10 cellular contexts compared by ENCODE assay signal in the genomic region with DNA sequence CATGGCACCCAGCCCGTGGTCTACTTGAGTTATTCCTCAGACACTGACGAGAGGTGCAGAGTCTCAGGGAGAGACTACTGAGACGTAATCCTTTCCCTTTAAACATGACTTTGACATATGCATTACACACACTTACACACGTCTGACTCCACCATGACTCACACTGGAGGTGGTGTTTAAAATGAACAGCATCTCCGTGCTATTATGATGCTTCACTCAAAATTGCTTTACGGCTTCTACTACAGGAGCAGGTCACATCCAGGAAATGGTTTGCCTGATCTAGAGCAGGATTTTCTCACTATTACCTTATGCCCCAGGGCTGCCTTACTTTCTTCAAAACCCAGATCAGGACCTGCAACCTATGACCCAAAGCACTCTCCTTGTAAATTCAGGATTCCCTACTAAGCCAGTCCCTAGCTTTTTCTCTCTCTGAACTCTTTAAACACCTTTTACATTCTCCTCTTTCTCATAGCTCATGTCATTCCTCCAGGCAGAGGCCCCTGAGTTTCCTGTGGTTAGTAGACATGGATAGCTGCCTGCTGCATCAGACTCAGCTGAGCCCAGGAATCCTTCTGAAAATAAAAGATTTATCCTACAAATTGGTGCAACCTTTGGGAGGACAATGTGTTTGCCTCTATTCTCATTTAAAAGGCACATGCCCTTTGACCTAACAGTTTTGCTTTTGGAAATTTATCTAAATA. TPM values are rescaled to one million over a fixed set of nuclear protein-coding genes. Genes with fewer than 3 reads are reported as not detected.
DNase-seq lines count a peak whose midpoint lies in the region; ATAC-seq, FAIRE-seq and TF ChIP-seq lines count a peak whose summit lies in the region.
"Had no signal": no experiment of that assay in that cellular context is flagged by ENCODE, and none has a peak within 500 bp of the region (broad histone marks: within the 10 kb centered on the region; RNA-seq: fewer than 3 reads in every experiment).

No MANE protein-coding gene starts in this region.

- CTCF ChIA-PET in HepG2 (lab: Yijun Ruan, JAX; ENCODE audit: low intra/inter-chr PET ratio, low total read pairs), result no interaction called here

- H3K9me3 ChIP-seq in esophagus (ENCODE audit: control insufficient read depth in 2 of 2, insufficient read depth in 1 of 2, low read depth in 1 of 2, low read length in 1 of 2) (no peaks in the 10 kb centered on the region), skeletal muscle tissue (ENCODE audit: control insufficient read depth in 3 of 3, low read length in 3 of 3) (no peaks in the 10 kb centered on the region), HepG2 (ENCODE audit: low read length) (no peaks in the 10 kb centered on the region)

- no peak for TF ChIP-seq EP300 in HepG2 (IDR thresholded peaks at IDR 0.05; ENCODE audit: low read depth in 2 of 2, low read length in 2 of 2)
- no peak for TF ChIP-seq EP300 in HepG2 (CRISPR knock-in tag; IDR thresholded peaks at IDR 0.05; ENCODE audit: borderline replicate concordance)

- in situ Hi-C loops in HepG2 (cut with HindIII; ENCODE audit: extremely low pct_ligation_motif_present, low pct_unique_long_range_greater_than_20kb), result no loop called here

- no peaks in the 10 kb centered on the region for H4K20me1 ChIP-seq in HepG2 (ENCODE audit: insufficient read depth, low read length)

- intact Hi-C loops in HepG2 (cut with micrococcal nuclease; ENCODE audit: unreplicated experiment), result no loop called here

- no peak for DNase-seq in activated CD4-positive, CD25-positive, alpha-beta regulatory T cell (lab: John Stamatoyannopoulos, UW)
- DNase-seq in RPMI7951 (ENCODE audit: low read depth) (peak; percentile 87), SKM-1 treated with dmso at 0.1 percent for 144 hours (lab: John Stamatoyannopoulos, UW; ENCODE audit: unreplicated experiment) (no peak), HepG2 (ENCODE audit: low spot score) (no peak), NCI-H1436 (lab: John Stamatoyannopoulos, UW) (no peak)
- DNase-seq: 8988T had no signal

- H3K79me2 ChIP-seq in HepG2 (ENCODE audit: insufficient read depth, low read length), result no peaks in the 10 kb centered on the region

- peaks cover 2 to 11% of the 10 kb centered on the region in 2 donors for H3K4me1 ChIP-seq in esophagus (ENCODE audit: control insufficient read depth in 2 of 2, insufficient read depth in 2 of 2, low read length in 1 of 2)
- H3K4me1 ChIP-seq in skeletal muscle tissue (ENCODE audit: control insufficient read depth in 3 of 3, insufficient read depth in 3 of 3, low read length in 3 of 3), result peaks cover 62 to 73% (median 63%) of the 10 kb centered on the region in 3 donors
- peaks cover 40% of the 10 kb centered on the region for H3K4me1 ChIP-seq in HepG2 (ENCODE audit: insufficient read depth, low read length)

- POLR2A ChIA-PET in HepG2 (lab: Yijun Ruan, JAX), result no interaction called here

- no peak for TF ChIP-seq RAD21 in HepG2 (CRISPR knock-in tag; IDR thresholded peaks at IDR 0.05)

- H3K9ac ChIP-seq in skeletal muscle tissue (ENCODE audit: low read depth in 1 of 3, low read length in 3 of 3), result no peak overlapping the region
- no peak overlapping the region for H3K9ac ChIP-seq in HepG2 (ENCODE audit: insufficient read depth, low read depth, low read length)

- no peak overlapping the region for H2AFZ ChIP-seq in HepG2 (ENCODE audit: low read length)

- TF ChIP-seq POLR2A in HepG2 (IDR thresholded peaks at IDR 0.05; ENCODE audit: insufficient read depth in 1 of 2, low read depth in 2 of 2, low read length in 2 of 2), result no peak

- TF ChIP-seq CTCF in HepG2 (CRISPR knock-in tag; IDR thresholded peaks at IDR 0.05), result no peak

- peak overlapping the region; percentile 66 to 83 for H3K27ac ChIP-seq in esophagus (ENCODE audit: low read depth in 2 of 2, low read length in 1 of 2)
- peak overlapping the region; percentile 87 for H3K27ac ChIP-seq in skeletal muscle tissue (ENCODE audit: low read depth, low read length)
- no peak overlapping the region for H3K27ac ChIP-seq in HepG2 (ENCODE audit: extremely low read length, insufficient read depth, low read length)

- H3K27me3 ChIP-seq in esophagus (ENCODE audit: control insufficient read depth in 1 of 2, insufficient read depth in 2 of 2, low read length in 2 of 2) (no peaks in the 10 kb centered on the region), skeletal muscle tissue (ENCODE audit: control insufficient read depth in 3 of 3, insufficient read depth in 3 of 3, low read length in 3 of 3) (no peaks in the 10 kb centered on the region), HepG2 (ENCODE audit: control insufficient read depth in 1 of 2, insufficient read depth in 2 of 2, low read length in 2 of 2) (no peaks in the 10 kb centered on the region; a peak in 1 of 5 replicates)

- no peak overlapping the region for H3K4me2 ChIP-seq in HepG2 (ENCODE audit: low read depth, low read length)

- BruUV-seq in HepG2 (replicated peaks; lab: Mats Ljungman, UMichigan), result no TSS peak

- 51 to 61% methylated on average over 6 of the region's 6 CpGs for WGBS in esophagus, 2 donors
- 5% methylated on average over 6 of the region's 6 CpGs for WGBS in HepG2 (ENCODE audit: low lambda C conversion rate)

- H3K36me3 ChIP-seq in esophagus (ENCODE audit: control insufficient read depth in 2 of 2, insufficient read depth in 2 of 2, low read length in 1 of 2), result no peaks in the 10 kb centered on the region
- no peaks in the 10 kb centered on the region for H3K36me3 ChIP-seq in skeletal muscle tissue (ENCODE audit: control insufficient read depth in 3 of 3, insufficient read depth in 3 of 3, low read length in 3 of 3)
- H3K36me3 ChIP-seq in HepG2 (replicated peaks in 1 of 2; ENCODE audit: control insufficient read depth in 1 of 2, insufficient read depth in 2 of 2, low read length in 2 of 2), result no peaks in the 10 kb centered on the region

- no peak overlapping the region for H3K4me3 ChIP-seq in esophagus (ENCODE audit: low read depth in 1 of 2, low read length in 2 of 2)
- peak overlapping the region in 1 of 3 donors; percentile 9 for H3K4me3 ChIP-seq in skeletal muscle tissue (ENCODE audit: low read length in 3 of 3)
- no peak overlapping the region for H3K4me3 ChIP-seq in HepG2 (replicated peaks in 1 of 3; ENCODE audit: insufficient read depth in 1 of 3, low read depth in 2 of 3, low read length in 3 of 3)

- FAIRE-seq in HepG2 (lab: Jason Lieb, UNC), result no peak
- FAIRE-seq: GM12892 had no signal

- ATAC-seq in activated CD4-positive, CD25-positive, alpha-beta regulatory T cell treated with anti-CD3 and anti-CD28 coated beads, Interleukin-2, amount 50 U/mL, for 24 hours, result peak; percentile 59 to 68
- no peak for ATAC-seq in HepG2

TF ChIP-seq in HepG2, 621 proteins besides CTCF, POLR2A, EP300 and RAD21:
- TF ChIP-seq ZNF749 (CRISPR knock-in tag; IDR thresholded peaks at IDR 0.05; ENCODE audit: borderline replicate concordance), result no peak
- TF ChIP-seq, protein P1, sequence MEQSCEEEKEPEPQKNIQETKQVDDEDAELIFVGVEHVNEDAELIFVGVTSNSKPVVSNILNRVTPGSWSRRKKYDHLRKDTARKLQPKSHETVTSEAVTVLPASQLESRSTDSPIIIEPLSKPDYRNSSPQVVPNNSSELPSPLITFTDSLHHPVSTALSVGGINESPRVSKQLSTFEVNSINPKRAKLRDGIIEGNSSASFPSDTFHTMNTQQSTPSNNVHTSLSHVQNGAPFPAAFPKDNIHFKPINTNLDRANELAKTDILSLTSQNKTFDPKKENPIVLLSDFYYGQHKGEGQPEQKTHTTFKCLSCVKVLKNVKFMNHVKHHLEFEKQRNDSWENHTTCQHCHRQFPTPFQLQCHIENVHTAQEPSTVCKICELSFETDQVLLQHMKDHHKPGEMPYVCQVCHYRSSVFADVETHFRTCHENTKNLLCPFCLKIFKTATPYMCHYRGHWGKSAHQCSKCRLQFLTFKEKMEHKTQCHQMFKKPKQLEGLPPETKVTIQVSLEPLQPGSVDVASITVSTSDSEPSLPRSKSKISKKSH (CRISPR knock-in tag; IDR thresholded peaks at IDR 0.05; ENCODE audit: borderline replicate concordance), result no peak
- no peak for TF ChIP-seq MIER3 (CRISPR knock-in tag; IDR thresholded peaks at IDR 0.05; ENCODE audit: borderline replicate concordance)

RNA-seq across cellular contexts. Expression of gene TMCC3, which starts 31.2 kb away (rescaled TPM):
- total RNA-seq in RPMI7951 (2014; rRNA removed; shearing (Covaris generic)), result 2.1 and 2.4 TPM in 2 replicates
- 1 to 10 TPM; 2.5 to 3.0 TPM for polyA plus RNA-seq in esophagus
- total RNA-seq in skeletal muscle tissue, result 16.7 TPM
- not detected in 2 replicates for total RNA-seq in HepG2 (2016; rRNA removed; fragmentation: Illumina TruSeq; extraction: Trizol)
- total RNA-seq in HepG2 (2016; cell fraction: cytosol; rRNA removed; fragmentation: Illumina TruSeq; extraction: Trizol; ENCODE audit: low read depth), result not detected in 2 replicates
- total RNA-seq in HepG2 (2016; cell fraction: insoluble cytoplasmic fraction; rRNA removed; fragmentation: Illumina TruSeq; extraction: Trizol), result not detected in 2 replicates
- not detected in 2 replicates for total RNA-seq in HepG2 (2016; cell fraction: membrane; rRNA removed; fragmentation: Illumina TruSeq; extraction: Trizol)
- not detected in 2 replicates for total RNA-seq in HepG2 (2016; cell fraction: nucleus; rRNA removed; fragmentation: Illumina TruSeq; extraction: Trizol)
- not detected in 2 replicates for polyA plus RNA-seq in HepG2 (2011; rRNA removed)
- polyA plus RNA-seq in HepG2 (2011; cell fraction: cytosol; rRNA removed), result 0.01 TPM in 1 of 2 replicates, not detected in the other
- polyA plus RNA-seq in HepG2 (2011; cell fraction: nucleus; rRNA removed), result not detected in 2 replicates
- polyA plus RNA-seq in HepG2 (2012), result not detected in 2 replicates
- polyA plus RNA-seq in HepG2 (2016; cell fraction: cytosol; fragmentation: Illumina TruSeq; extraction: Trizol; ENCODE audit: low read depth), result not detected in 2 replicates
- not detected in 2 replicates for polyA plus RNA-seq in HepG2 (2016; cell fraction: insoluble cytoplasmic fraction; fragmentation: Illumina TruSeq; extraction: Trizol; ENCODE audit: low read depth)
- polyA plus RNA-seq in HepG2 (2016; cell fraction: membrane; fragmentation: Illumina TruSeq; extraction: Trizol; ENCODE audit: low read depth), result not detected in 2 replicates
- not detected in 2 replicates for polyA plus RNA-seq in HepG2 (2016; cell fraction: nucleus; fragmentation: Illumina TruSeq; extraction: Trizol; ENCODE audit: insufficient read depth, low read depth)
- 0.23 TPM in 1 of 2 replicates, not detected in the other for polyA minus RNA-seq in HepG2 (2011; rRNA and poly(A)+ RNA removed; ENCODE audit: low replicate concordance)
- not detected in 2 replicates for polyA minus RNA-seq in HepG2 (2011; cell fraction: cytosol; rRNA and poly(A)+ RNA removed)
- polyA minus RNA-seq in HepG2 (2011; cell fraction: nucleus; rRNA and poly(A)+ RNA removed), result not detected in 2 replicates
